Comparison of ENCODE assay signal across 8 cellular contexts in genomic region chr16:88686062-88686438, GRCh38. TPM values are rescaled to one million over a fixed set of nuclear protein-coding genes. Genes with fewer than 3 reads are reported as not detected.
DNase-seq lines count a peak whose midpoint lies in the region; ATAC-seq and TF ChIP-seq lines count a peak whose summit lies in the region.

No MANE protein-coding gene starts in this region.

- no peak overlapping the region for H3K27ac Mint-ChIP-seq in Calu3 (ENCODE audit: unreplicated experiment)

- peaks cover 18% of the 10 kb centered on the region for H3K4me1 Mint-ChIP-seq in Calu3 (ENCODE audit: low read depth, unreplicated experiment)

- peak overlapping the region; percentile 25 to 80 (median 59) for H3K27ac ChIP-seq in body of pancreas
- H3K27ac ChIP-seq in tibial artery, result no peak overlapping the region

- TF ChIP-seq CTCF in Calu3 (IDR thresholded peaks at IDR 0.05; ENCODE audit: unreplicated experiment) (no peak), body of pancreas (IDR thresholded peaks at IDR 0.05) (no peak), lower leg skin (IDR thresholded peaks at IDR 0.05) (no peak), tibial artery (IDR thresholded peaks at IDR 0.05) (no peak)

- peaks cover 68% of the 10 kb centered on the region for H3K27me3 Mint-ChIP-seq in Calu3 (ENCODE audit: unreplicated experiment)

- BruUV-seq in Calu3 (replicated peaks; lab: Mats Ljungman, UMichigan), result no TSS peak

- H3K27me3 ChIP-seq in body of pancreas, result no peaks in the 10 kb centered on the region
- H3K27me3 ChIP-seq in tibial artery, result peaks cover 2 to 92% of the 10 kb centered on the region in 2 donors

- ATAC-seq in GM21786 (IDR thresholded peaks at IDR 0.05; ENCODE audit: unreplicated experiment) (peak; percentile 12), body of pancreas (peak; percentile 37), HG03460 (IDR thresholded peaks at IDR 0.05; ENCODE audit: unreplicated experiment) (no peak)

- H3K4me3 Mint-ChIP-seq in Calu3 (ENCODE audit: low read depth, unreplicated experiment), result peak overlapping the region; percentile 76

- H3K36me3 Mint-ChIP-seq in Calu3 (ENCODE audit: insufficient read depth, unreplicated experiment), result peaks cover 22% of the 10 kb centered on the region

- CTCF ChIA-PET in Calu3 (lab: Charles Lee), result interaction anchor here (1.3 kb wide), 1 partner anchor 14 kb away, joined by 3 read pairs; no protein-coding TSS in a partner anchor

- 0% methylated on average over 3 to 25 of the region's 25 CpGs for WGBS in body of pancreas, 2 donors
- 2% methylated on average over 19 to 24 of the region's 25 CpGs for WGBS in lower leg skin, 2 donors

- intact Hi-C loops in Calu3 (cut with micrococcal nuclease; ENCODE audit: unreplicated experiment), result no loop called here
- intact Hi-C loops in body of pancreas (cut with DNase I), result loop anchor here (10.0 kb wide), 1 partner anchor 71 kb away; no protein-coding TSS in a partner anchor
- intact Hi-C loops in lower leg skin (cut with DNase I; ENCODE audit: low total_unique reads), result no loop called here
- intact Hi-C loops in tibial artery (cut with DNase I; ENCODE audit: low total_unique reads), result no loop called here

- DNase-seq in Calu3 (no peak), NCI-H2196 treated with DMSO at 0.1 percent for 48 hours (lab: John Stamatoyannopoulos, UW; ENCODE audit: unreplicated experiment) (peak; percentile 50), body of pancreas (peak; percentile 53 to 77 (median 62)), lower leg skin (ENCODE audit: low spot score in 2 of 2) (no peak), tibial artery (no peak), HuH-7 (ENCODE audit: low spot score) (no peak)

- H3K4me1 ChIP-seq in body of pancreas (peaks cover 40% of the 10 kb centered on the region), tibial artery (peaks cover 0 to 22% (median 19%) of the 10 kb centered on the region in 4 donors)

- no peaks in the 10 kb centered on the region for H3K9me3 Mint-ChIP-seq in Calu3 (ENCODE audit: low read depth, unreplicated experiment)

- TF ChIP-seq POLR2A in body of pancreas (IDR thresholded peaks at IDR 0.05), result no peak
- no peak for TF ChIP-seq POLR2A in lower leg skin (IDR thresholded peaks at IDR 0.05)

- H3K9me3 ChIP-seq in body of pancreas, result no peaks in the 10 kb centered on the region
- H3K9me3 ChIP-seq in tibial artery, result no peaks in the 10 kb centered on the region

- no peaks in the 10 kb centered on the region for H3K36me3 ChIP-seq in body of pancreas (replicated peaks in 1 of 2; ENCODE audit: insufficient read depth in 1 of 2, low read depth in 2 of 2)
- H3K36me3 ChIP-seq in tibial artery, result no peaks in the 10 kb centered on the region

- peak overlapping the region; percentile 67 to 74 for H3K4me3 ChIP-seq in body of pancreas
- H3K4me3 ChIP-seq in lower leg skin (ENCODE audit: low read depth, poor library complexity, severe bottlenecking), result peak overlapping the region; percentile 31
- peak overlapping the region; percentile 36 to 46 for H3K4me3 ChIP-seq in tibial artery

RNA-seq across cellular contexts. Expression of gene SNAI3, which starts 0.3 kb away (rescaled TPM):
- 0.34 and 0.54 TPM in 2 replicates for total RNA-seq in Calu3 (2022)
- total RNA-seq in body of pancreas, result under 1 TPM in 1 of 2 donors, not detected in 1; 0.26 TPM
- under 1 TPM; 0.17 to 0.81 (median 0.29) TPM for total RNA-seq in lower leg skin

RNA-seq across cellular contexts. Expression of gene RNF166, which starts 20.2 kb away (rescaled TPM):
- total RNA-seq in Calu3 (2022), result 33.3 and 34.3 TPM in 2 replicates
- 10 to 100 TPM; 16.6 to 27.7 TPM for total RNA-seq in body of pancreas
- total RNA-seq in lower leg skin, result 10 to 100 TPM; 14.7 to 21.8 (median 17.7) TPM

RNA-seq across cellular contexts. Expression of gene CTU2, which starts 20.3 kb away (rescaled TPM):
- total RNA-seq in Calu3 (2022), result 39.5 and 49.1 TPM in 2 replicates
- total RNA-seq in body of pancreas, result 10 to 100 TPM in 1 of 2 donors, 1 to 10 TPM in 1; 5.7 to 10.2 TPM
- 1 to 10 TPM; 9.4 to 9.9 (median 9.5) TPM for total RNA-seq in lower leg skin

RNA-seq across cellular contexts. Expression of gene MVD, which starts 23.2 kb away (rescaled TPM):
- total RNA-seq in Calu3 (2022), result 139 and 152 TPM in 2 replicates
- 10 to 100 TPM; 16.9 to 28.7 TPM for total RNA-seq in body of pancreas
- total RNA-seq in lower leg skin, result 10 to 100 TPM; 40.2 to 93.5 (median 67.1) TPM

RNA-seq across cellular contexts. Expression of gene CYBA, which starts 35.2 kb away (rescaled TPM):
- total RNA-seq in Calu3 (2022) (867 and 881 TPM in 2 replicates), body of pancreas (100 to 1,000 TPM; 126 to 177 TPM), lower leg skin (10 to 100 TPM; 30.5 to 93.2 (median 44.7) TPM)

Comparison
In these comparisons a context has a peak if more than half of its experiments do, and no peak if none do; other contexts are left out.
1. DNase-seq: peak in NCI-H2196 treated with DMSO at 0.1 percent for 48 hours (single experiment) and body of pancreas (4 of 4); none in Calu3 (single experiment), lower leg skin (0 of 2), tibial artery (0 of 2) and HuH-7 (single experiment).
2. H3K27ac ChIP-seq: peak in body of pancreas (4 of 4); none in tibial artery (0 of 2).
3. Peak in every context shown above with its lines, with median percentiles within 50 percentile points of each other: H3K4me3 ChIP-seq.